10 cellular contexts compared by ENCODE assay signal in the genomic region with DNA sequence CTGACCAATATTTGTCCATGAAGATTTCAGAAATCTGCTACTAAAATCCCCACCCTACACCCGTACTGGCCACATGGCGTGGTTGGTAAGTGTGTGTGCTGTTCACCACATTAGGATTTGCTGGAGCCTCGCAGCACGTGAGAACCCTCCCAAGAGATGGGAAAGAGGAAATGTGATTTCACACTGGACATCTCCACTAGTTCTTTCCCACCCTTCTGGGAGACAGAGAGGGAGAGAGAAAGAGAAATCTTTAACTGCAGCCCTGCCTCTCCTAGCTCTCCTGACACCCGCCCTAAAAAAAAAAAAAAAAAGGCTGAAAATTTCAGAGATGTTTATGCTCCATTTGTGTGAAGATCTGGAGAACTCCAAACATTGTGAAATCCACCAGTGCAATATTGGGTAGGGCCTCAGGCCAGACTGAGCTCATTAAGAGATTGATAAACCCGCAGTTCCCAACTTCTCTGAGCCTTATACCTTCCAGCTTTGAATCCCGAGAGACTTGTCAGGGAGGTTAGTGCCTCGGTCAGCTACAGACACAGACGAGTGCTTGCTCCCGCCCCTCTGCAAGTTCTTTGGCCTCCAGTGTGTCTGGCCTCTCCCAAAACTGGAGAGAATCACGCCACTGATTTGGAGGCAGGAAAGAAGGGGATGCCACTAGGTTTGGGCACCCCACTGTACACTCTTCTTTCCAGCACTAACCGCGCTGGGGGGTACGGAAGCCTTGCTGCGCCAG. TPM values are rescaled to one million over a fixed set of nuclear protein-coding genes. Genes with fewer than 3 reads are reported as not detected.
DNase-seq lines count a peak whose midpoint lies in the region; ATAC-seq, FAIRE-seq and TF ChIP-seq lines count a peak whose summit lies in the region.
"Had no signal": no experiment of that assay in that cellular context is flagged by ENCODE, and none has a peak within 500 bp of the region (broad histone marks: within the 10 kb centered on the region; RNA-seq: fewer than 3 reads in every experiment).

No MANE protein-coding gene starts in this region.

- intact Hi-C loops in activated CD4-positive, alpha-beta T cell treated with anti-CD3 and anti-CD28 coated beads for 36 hours (cut with DNase I, micrococcal nuclease), result loop anchor here in 1 of 2 experiments (10.0 kb wide), 1 partner anchor 112 kb away; no protein-coding TSS in a partner anchor
- intact Hi-C loops in kidney (cut with DNase I), result loop anchor here (10.0 kb wide), 1 partner anchor 222 kb away; no protein-coding TSS in a partner anchor
- intact Hi-C loops in transverse colon (cut with DNase I; ENCODE audit: low total_unique reads), result no loop called here
- intact Hi-C loops in natural killer cell (cut with micrococcal nuclease), result no loop called here

- CTCF ChIA-PET in activated CD4-positive, alpha-beta T cell treated with anti-CD3 and anti-CD28 coated beads for 36 hours (lab: Charles Lee), result interaction anchor here (1.2 kb wide), 1 partner anchor 20 kb away, joined by 3 read pairs; no protein-coding TSS in a partner anchor

- FAIRE-seq in kidney (lab: Jason Lieb, UNC), result no peak

- H3K27me3 ChIP-seq in transverse colon, result peaks cover 15% of the 10 kb centered on the region

- H3K4me3 ChIP-seq in kidney (ENCODE audit: low read length in 2 of 2), result peak overlapping the region; percentile 74 to 90
- H3K4me3 ChIP-seq in transverse colon, result peak overlapping the region in 3 of 4 donors; percentile 55 to 66 (median 59)

- peaks cover 0 to 8% of the 10 kb centered on the region in 2 donors for H3K36me3 ChIP-seq in kidney (ENCODE audit: control insufficient read depth in 1 of 2, insufficient read depth in 2 of 2, low read length in 2 of 2)
- H3K36me3 ChIP-seq in transverse colon, result no peaks in the 10 kb centered on the region

- H3K4me1 ChIP-seq in kidney (ENCODE audit: control insufficient read depth in 1 of 2, insufficient read depth in 1 of 2, low read depth in 1 of 2, low read length in 2 of 2) (peaks cover 6 to 20% of the 10 kb centered on the region in 2 donors), transverse colon (peaks cover 5 to 70% (median 55%) of the 10 kb centered on the region in 4 donors)

- TF ChIP-seq CTCF in brain (conservative IDR thresholded peaks at IDR 0.05), result no peak
- TF ChIP-seq CTCF in kidney (IDR thresholded peaks at IDR 0.05; ENCODE audit: borderline replicate concordance, extremely low read depth, insufficient read depth), result no peak
- no peak for TF ChIP-seq CTCF in transverse colon (IDR thresholded peaks at IDR 0.05)
- TF ChIP-seq CTCF in natural killer cell (IDR thresholded peaks at IDR 0.05), result no peak

- no peak for TF ChIP-seq POLR2A in transverse colon (IDR thresholded peaks at IDR 0.05)

- no peaks in the 10 kb centered on the region for H3K36me3 Mint-ChIP-seq in activated CD4-positive, alpha-beta T cell treated with anti-CD3 and anti-CD28 coated beads for 36 hours (ENCODE audit: low read depth)
- H3K36me3 Mint-ChIP-seq in brain (peaks cover 3% of the 10 kb centered on the region), natural killer cell (no peaks in the 10 kb centered on the region)

- TF ChIP-seq EP300 in transverse colon (IDR thresholded peaks at IDR 0.05; ENCODE audit: low read depth), result no peak

- WGBS in transverse colon (ENCODE audit: low coverage in 1 of 2), 2 donors, result 69% methylated on average over 15 of the region's 15 CpGs; no CpG with 5 or more reads in 1 of the 2 donors

- H3K9me3 Mint-ChIP-seq in activated CD4-positive, alpha-beta T cell treated with anti-CD3 and anti-CD28 coated beads for 36 hours (ENCODE audit: low read depth), result no peaks in the 10 kb centered on the region
- H3K9me3 Mint-ChIP-seq in brain (peaks cover 0 to 12% (median 0%) of the 10 kb centered on the region in 5 experiments), natural killer cell (no peaks in the 10 kb centered on the region)

- H3K4me1 Mint-ChIP-seq in activated CD4-positive, alpha-beta T cell treated with anti-CD3 and anti-CD28 coated beads for 36 hours, result peaks cover 47% of the 10 kb centered on the region
- H3K4me1 Mint-ChIP-seq in brain (peaks cover 86% of the 10 kb centered on the region), natural killer cell (peaks cover 27 to 51% of the 10 kb centered on the region in 2 donors)

- DNase-seq in activated CD4-positive, alpha-beta T cell treated with anti-CD3 and anti-CD28 coated beads for 36 hours, result no peak
- DNase-seq in activated CD4-positive, alpha-beta T cell treated with anti-CD3 and anti-CD28 coated beads for 1 hour, result no peak
- peak; percentile 76 for DNase-seq in kidney
- no peak for DNase-seq in transverse colon
- DNase-seq in NCI-H1417 (lab: John Stamatoyannopoulos, UW), result no peak
- DNase-seq in anterior cingulate cortex (lab: John Stamatoyannopoulos, UW), result no peak
- DNase-seq in natural killer cell, result no peak
- DNase-seq: C1 segment of cervical spinal cord; stimulated activated CD4-positive, alpha-beta T cell treated with anti-CD3 and anti-CD28 coated beads, Interleukin-12 subunit alpha, Interleukin-12 subunit beta, amount 100 ng/mL, for 4 hours had no signal

- POLR2A ChIA-PET in activated CD4-positive, alpha-beta T cell treated with anti-CD3 and anti-CD28 coated beads for 36 hours (lab: Charles Lee), result no interaction called here

- H3K27ac ChIP-seq in kidney (ENCODE audit: low read depth in 2 of 2, low read length in 2 of 2) (peak overlapping the region; percentile 93 to 96), transverse colon (peak overlapping the region; percentile 90 to 91 (median 90))

- H3K9me3 ChIP-seq in kidney (ENCODE audit: control insufficient read depth in 1 of 2, low read length in 2 of 2) (no peaks in the 10 kb centered on the region), transverse colon (no peaks in the 10 kb centered on the region)

- H3K27me3 Mint-ChIP-seq in activated CD4-positive, alpha-beta T cell treated with anti-CD3 and anti-CD28 coated beads for 36 hours, result peaks cover 33% of the 10 kb centered on the region
- peaks cover 69% of the 10 kb centered on the region for H3K27me3 Mint-ChIP-seq in brain
- H3K27me3 Mint-ChIP-seq in natural killer cell (ENCODE audit: low read depth in 2 of 2), result peaks cover 43 to 44% of the 10 kb centered on the region in 2 donors

- no peak overlapping the region for H3K27ac Mint-ChIP-seq in activated CD4-positive, alpha-beta T cell treated with anti-CD3 and anti-CD28 coated beads for 36 hours
- H3K27ac Mint-ChIP-seq in brain (peak overlapping the region in 4 of 5 experiments; percentile 35 to 97 (median 62)), natural killer cell (no peak overlapping the region)

- in situ Hi-C loops in transverse colon (cut with MboI; ENCODE audit: low pct_ligation_motif_present in 1 of 4, low pct_unique_long_range_greater_than_20kb in 1 of 4, low sequenced_read_pairs in 3 of 4), result no loop called here

- peak overlapping the region; percentile 77 for H3K4me3 Mint-ChIP-seq in activated CD4-positive, alpha-beta T cell treated with anti-CD3 and anti-CD28 coated beads for 36 hours
- peak overlapping the region; percentile 87 to 97 (median 89) for H3K4me3 Mint-ChIP-seq in brain
- no peak overlapping the region for H3K4me3 Mint-ChIP-seq in natural killer cell

- no peak for ATAC-seq in activated CD4-positive, alpha-beta T cell treated with anti-CD3 and anti-CD28 coated beads for 36 hours
- no peak for ATAC-seq in natural killer cell

- peak overlapping the region; percentile 45 to 92 for H3K9ac ChIP-seq in kidney (ENCODE audit: low read length in 2 of 2)

RNA-seq across cellular contexts. Expression of gene SPRY4, which starts 1.9 kb away (rescaled TPM):
- under 1 TPM; 0.93 to 0.98 TPM for total RNA-seq in activated CD4-positive, alpha-beta T cell treated with anti-CD3 and anti-CD28 coated beads for 36 hours
- polyA plus RNA-seq in brain (ENCODE audit: insufficient read depth, low read depth, low replicate concordance), result 5.3 TPM
- total RNA-seq in kidney, result 16.6 TPM
- 6.0 TPM for polyA plus RNA-seq in kidney (ENCODE audit: insufficient read depth, low read depth, low replicate concordance)
- total RNA-seq in transverse colon, result 10 to 100 TPM in 3 of 4 donors, 1 to 10 TPM in 1; 8.2 to 19.3 (median 15.7) TPM
- total RNA-seq in natural killer cell, result 1 to 10 TPM in 1 of 3 donors, under 1 TPM in 2; 0.20 to 1.3 (median 0.40) TPM

Comparison
In these comparisons a context has a peak if more than half of its experiments do, and no peak if none do; other contexts are left out.
1. H3K27ac Mint-ChIP-seq: peak in brain (4 of 5); none in activated CD4-positive, alpha-beta T cell treated with anti-CD3 and anti-CD28 coated beads for 36 hours (single experiment) and natural killer cell (0 of 2).